Comparison of ENCODE assay signal across 17 cellular contexts in the genomic region with DNA sequence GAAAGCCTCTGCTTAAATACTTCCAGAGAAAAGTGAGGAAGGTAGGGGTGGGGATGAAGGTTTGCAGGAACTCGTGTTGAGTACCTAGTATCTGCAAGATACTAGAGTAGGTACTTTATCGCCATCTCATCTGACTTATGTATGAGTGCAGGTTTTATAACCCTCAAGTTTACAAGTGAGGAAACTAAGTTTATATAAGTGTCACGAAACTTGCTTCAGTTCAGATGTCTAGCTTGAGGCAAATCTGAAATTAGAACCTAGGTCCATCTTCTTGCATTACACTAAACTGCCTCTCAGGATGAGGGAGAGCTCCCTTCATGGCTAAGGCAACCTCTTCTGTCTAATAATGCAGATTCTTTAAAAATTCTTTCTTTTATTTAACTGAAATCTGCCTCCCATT. TPM values are rescaled to one million over a fixed set of nuclear protein-coding genes. Genes with fewer than 3 reads are reported as not detected.
DNase-seq lines count a peak whose midpoint lies in the region; ATAC-seq and TF ChIP-seq lines count a peak whose summit lies in the region.
"Had no signal": no experiment of that assay in that cellular context is flagged by ENCODE, and none has a peak within 500 bp of the region (broad histone marks: within the 10 kb centered on the region; RNA-seq: fewer than 3 reads in every experiment).

No MANE protein-coding gene starts in this region.

- H3K14ac ChIP-seq in mesenchymal stem cell (ENCODE audit: low read length in 2 of 2), result no peak overlapping the region

- H3K27ac ChIP-seq in right cardiac atrium (ENCODE audit: low read length), result peak overlapping the region; percentile 52
- peak overlapping the region in 58 of 59 donors; percentile 3 to 94 (median 86) for H3K27ac ChIP-seq in dorsolateral prefrontal cortex
- peak overlapping the region; percentile 81 to 93 (median 84) for H3K27ac ChIP-seq in gastrocnemius medialis
- H3K27ac ChIP-seq in mesenchymal stem cell (ENCODE audit: low read length, poor library complexity, severe bottlenecking), result no peak overlapping the region
- H3K27ac ChIP-seq: A549; BLaER1 treated with 17β-estradiol and CSF1 and Interleukin-3, amounts not matched to agents 10 nM and 100 nM had no signal

- H3K36me3 ChIP-seq in gastrocnemius medialis (no peaks in the 10 kb centered on the region), mesenchymal stem cell (ENCODE audit: control insufficient read depth in 1 of 2, insufficient read depth in 2 of 2, low read depth in 1 of 2, low read length in 2 of 2) (no peaks in the 10 kb centered on the region)
- H3K36me3 ChIP-seq: BLaER1 treated with 17β-estradiol and CSF1 and Interleukin-3, amounts not matched to agents 10 nM and 100 nM had no signal

- no peak overlapping the region for H3K18ac ChIP-seq in mesenchymal stem cell (ENCODE audit: low read depth in 1 of 2, low read length in 2 of 2)

- H2AFZ ChIP-seq in mesenchymal stem cell (ENCODE audit: low read depth, low read length), result no peak overlapping the region

- intact Hi-C loops in right cardiac atrium (cut with DNase I), result no loop called here
- intact Hi-C loops in cardiac septum (cut with DNase I), result loop anchor here (5.0 kb wide), 1 partner anchor 56 kb away; no protein-coding TSS in a partner anchor
- intact Hi-C loops in dorsolateral prefrontal cortex (cut with DNase I), result no loop called here
- intact Hi-C loops in gastrocnemius medialis (cut with DNase I; ENCODE audit: low total_unique reads), result loop anchor here (2.0 kb wide), 1 partner anchor 57 kb away; no protein-coding TSS in a partner anchor

- H2BK120ac ChIP-seq in mesenchymal stem cell (ENCODE audit: low read depth, low read length), result no peak overlapping the region

- 55% methylated on average over 3 of the region's 3 CpGs for WGBS in right cardiac atrium
- 67% methylated on average over 3 of the region's 3 CpGs for WGBS in mesenchymal stem cell

- H3K27me3 ChIP-seq in right cardiac atrium (ENCODE audit: control insufficient read depth, insufficient read depth), result no peaks in the 10 kb centered on the region
- no peaks in the 10 kb centered on the region for H3K27me3 ChIP-seq in dorsolateral prefrontal cortex
- no peaks in the 10 kb centered on the region for H3K27me3 ChIP-seq in gastrocnemius medialis
- no peaks in the 10 kb centered on the region for H3K27me3 ChIP-seq in mesenchymal stem cell (ENCODE audit: control insufficient read depth in 1 of 2, insufficient read depth in 1 of 2, low read length in 2 of 2)
- H3K27me3 ChIP-seq: BLaER1 treated with 17β-estradiol and CSF1 and Interleukin-3, amounts not matched to agents 10 nM and 100 nM had no signal

- H4K8ac ChIP-seq in mesenchymal stem cell (ENCODE audit: low read length), result no peak overlapping the region

- peaks cover 4% of the 10 kb centered on the region for H3K4me1 ChIP-seq in right cardiac atrium (ENCODE audit: control insufficient read depth, insufficient read depth, low read length)
- peaks cover 53 to 67% of the 10 kb centered on the region in 2 donors for H3K4me1 ChIP-seq in gastrocnemius medialis
- no peaks in the 10 kb centered on the region for H3K4me1 ChIP-seq in mesenchymal stem cell (ENCODE audit: control insufficient read depth, insufficient read depth, low read depth, low read length)
- H3K4me1 ChIP-seq: BLaER1 treated with 17β-estradiol and CSF1 and Interleukin-3, amounts not matched to agents 10 nM and 100 nM had no signal

- no peak overlapping the region for H2BK15ac ChIP-seq in mesenchymal stem cell (ENCODE audit: low read depth, poor library complexity, severe bottlenecking)

- H3K9me3 ChIP-seq in right cardiac atrium (ENCODE audit: control insufficient read depth, low read length) (no peaks in the 10 kb centered on the region), gastrocnemius medialis (no peaks in the 10 kb centered on the region), mesenchymal stem cell (ENCODE audit: control insufficient read depth, low read length) (no peaks in the 10 kb centered on the region)
- H3K9me3 ChIP-seq: A549; BLaER1 treated with 17β-estradiol and CSF1 and Interleukin-3, amounts not matched to agents 10 nM and 100 nM had no signal

- H3K9ac ChIP-seq in mesenchymal stem cell (ENCODE audit: low read length), result no peak overlapping the region
- H3K9ac ChIP-seq: BLaER1 treated with 17β-estradiol and CSF1 and Interleukin-3, amounts not matched to agents 10 nM and 100 nM had no signal

- TF ChIP-seq POLR2A in gastrocnemius medialis (IDR thresholded peaks at IDR 0.05), result no peak

- H2BK5ac ChIP-seq in mesenchymal stem cell (ENCODE audit: low read depth, low read length, poor library complexity, severe bottlenecking), result no peak overlapping the region

- H3K4ac ChIP-seq in mesenchymal stem cell (ENCODE audit: low read depth in 1 of 2, low read length in 2 of 2), result no peak overlapping the region

- no peak overlapping the region for H3K23ac ChIP-seq in mesenchymal stem cell (ENCODE audit: low read length in 2 of 2)

- H3K4me3 ChIP-seq in right cardiac atrium (ENCODE audit: low read length) (no peak overlapping the region), dorsolateral prefrontal cortex (peak overlapping the region in 9 of 59 donors; percentile 8 to 57 (median 29)), gastrocnemius medialis (peak overlapping the region in 3 of 4 donors; percentile 19 to 37 (median 35)), mesenchymal stem cell (ENCODE audit: insufficient read depth in 1 of 2, low read depth in 1 of 2, low read length in 2 of 2) (no peak overlapping the region)
- H3K4me3 ChIP-seq: A549; BLaER1 treated with 17β-estradiol and CSF1 and Interleukin-3, amounts not matched to agents 10 nM and 100 nM; GM12878; K562 had no signal

- in situ Hi-C loops in gastrocnemius medialis (cut with MboI; ENCODE audit: low sequenced_read_pairs in 4 of 4), result no loop called here

- no peak overlapping the region for H4K91ac ChIP-seq in mesenchymal stem cell (ENCODE audit: low read length)

- no peak for ATAC-seq in right cardiac atrium
- ATAC-seq in gastrocnemius medialis, result no peak
- no peak for ATAC-seq in GM21529 (IDR thresholded peaks at IDR 0.05; ENCODE audit: unreplicated experiment)
- ATAC-seq: A549, GM12878, K562 had no signal

- no peak overlapping the region for H2BK12ac ChIP-seq in mesenchymal stem cell (ENCODE audit: low read length in 2 of 2)

- no peak overlapping the region for H2AK5ac ChIP-seq in mesenchymal stem cell (ENCODE audit: low read length, severe bottlenecking)

- DNase-seq in right cardiac atrium (no peak), cardiac septum (ENCODE audit: low spot score) (no peak), dorsolateral prefrontal cortex (no peak), gastrocnemius medialis (no peak), foreskin melanocyte (no peak), mesenchymal stem cell (no peak)
- DNase-seq: DND-41, GOT3, NCI-H187, NCI-H446 treated with DMSO at 0.1 percent for 48 hours, NCI-H774, RPMI8226 had no signal

- TF ChIP-seq CTCF in dorsolateral prefrontal cortex (IDR thresholded peaks at IDR 0.05 in 54 of 56, conservative IDR thresholded peaks at IDR 0.05 in 2 of 56; ENCODE audit: low read depth in 1 of 56, partially characterized antibody in 56 of 56), result no peak
- no peak for TF ChIP-seq CTCF in gastrocnemius medialis (IDR thresholded peaks at IDR 0.05 in 4 of 5, conservative IDR thresholded peaks at IDR 0.05 in 1 of 5)

- peaks cover 4% of the 10 kb centered on the region for H3K79me1 ChIP-seq in mesenchymal stem cell (replicated peaks; ENCODE audit: low read length, poor library complexity, severe bottlenecking)

- no peak overlapping the region for H3K4me2 ChIP-seq in mesenchymal stem cell (ENCODE audit: low read length, poor library complexity, severe bottlenecking)
- H3K4me2 ChIP-seq: A549; BLaER1 treated with 17β-estradiol and CSF1 and Interleukin-3, amounts not matched to agents 10 nM and 100 nM had no signal

RNA-seq across cellular contexts. Expression of a gene that starts 43.5 kb away (rescaled TPM):
- 100 to 1,000 TPM; 108 to 127 (median 113) TPM for total RNA-seq in right cardiac atrium
- polyA plus RNA-seq in right cardiac atrium, result 15.9 TPM
- 78.6 TPM for total RNA-seq in cardiac septum
- 100 to 1,000 TPM in 40 of 120 experiments, 10 to 100 TPM in 80; 63.0 to 203 (median 91.8) TPM for total RNA-seq in dorsolateral prefrontal cortex
- 10 to 100 TPM; 12.9 to 27.0 (median 26.6) TPM for total RNA-seq in gastrocnemius medialis
- polyA plus RNA-seq in mesenchymal stem cell (2013, experiment 1 of 2), result 5.0 TPM
- polyA plus RNA-seq in mesenchymal stem cell (2013, experiment 2 of 2), result 4.9 TPM

Comparison
In these comparisons a context has a peak if more than half of its experiments do, and no peak if none do; other contexts are left out.
1. intact Hi-C loops: an anchor here in cardiac septum (5.0 kb wide) and gastrocnemius medialis (2.0 kb wide); none called in right cardiac atrium and dorsolateral prefrontal cortex.
2. H3K4me3 ChIP-seq: peak in gastrocnemius medialis (3 of 4); none in right cardiac atrium (single experiment) and mesenchymal stem cell (0 of 2).